ENCODE assay signal across 9 cellular contexts in the genomic region with DNA sequence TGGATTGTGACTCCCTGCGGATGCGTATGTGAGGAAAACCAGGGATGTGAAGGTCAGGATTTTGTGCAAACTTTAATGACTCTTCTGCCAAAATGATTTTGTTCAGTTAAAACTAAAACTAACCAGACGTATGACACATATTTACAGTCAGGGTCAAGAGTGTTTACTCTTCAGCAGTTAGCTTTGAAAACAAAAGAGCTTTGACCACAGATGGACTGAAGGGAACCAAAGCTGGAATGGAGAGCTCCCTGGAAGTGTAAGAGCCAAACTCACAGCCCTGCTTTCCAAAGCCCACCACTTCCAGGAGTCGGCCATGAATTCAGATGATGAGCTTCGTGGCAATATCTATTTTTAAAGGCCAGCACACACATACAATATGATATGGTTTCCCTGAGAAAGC. TPM values are rescaled to one million over a fixed set of nuclear protein-coding genes. Genes with fewer than 3 reads are reported as not detected.
DNase-seq lines count a peak whose midpoint lies in the region; ATAC-seq, FAIRE-seq and TF ChIP-seq lines count a peak whose summit lies in the region.
"Had no signal": no experiment of that assay in that cellular context is flagged by ENCODE, and none has a peak within 500 bp of the region (broad histone marks: within the 10 kb centered on the region; RNA-seq: fewer than 3 reads in every experiment).

No MANE protein-coding gene starts in this region.

- 34% methylated on average over 5 of the region's 5 CpGs for WGBS in GM12878 (ENCODE audit: insufficient coverage, insufficient replicate concordance, low lambda C conversion rate, missing lambda C conversion rate)
- WGBS in testis, 2 donors: 27 to 58% methylated on average over 5 of the region's 5 CpGs

- TF ChIP-seq POLR2A in GM12878 (IDR thresholded peaks at IDR 0.05; ENCODE audit: low read depth, low read length) (no peak), testis (IDR thresholded peaks at IDR 0.05) (no peak)

- H3K9ac ChIP-seq in HUES6 (ENCODE audit: low read length): no peak overlapping the region
- no peak overlapping the region for H3K9ac ChIP-seq in GM12878 (ENCODE audit: control insufficient read depth, insufficient read depth, low read length)
- H3K9ac ChIP-seq in kidney (ENCODE audit: low read length in 2 of 2): peak overlapping the region in 1 of 2 donors; percentile 9

- no peaks in the 10 kb centered on the region for H3K79me2 ChIP-seq in GM12878 (ENCODE audit: control insufficient read depth, insufficient read depth, low read length)

- BruUV-seq in GM12878 (replicated peaks; lab: Mats Ljungman, UMichigan): no TSS peak

- TF ChIP-seq CTCF in GM12878 (IDR thresholded peaks at IDR 0.05 in 2 of 3, conservative IDR thresholded peaks at IDR 0.05 in 1 of 3; ENCODE audit: control insufficient read depth in 2 of 3, extremely low read depth in 1 of 3, insufficient read depth in 1 of 3, low read depth in 3 of 3, low read length in 3 of 3): no peak
- no peak for TF ChIP-seq CTCF in testis (IDR thresholded peaks at IDR 0.05)
- no peak for TF ChIP-seq CTCF in kidney (IDR thresholded peaks at IDR 0.05; ENCODE audit: borderline replicate concordance, extremely low read depth, insufficient read depth)

- H3K27me3 ChIP-seq in HUES6 (ENCODE audit: control insufficient read depth, insufficient read depth, low read length) (no peaks in the 10 kb centered on the region), GM12878 (replicated peaks in 1 of 2; ENCODE audit: control insufficient read depth in 2 of 2, insufficient read depth in 2 of 2, low read length in 1 of 2) (no peaks in the 10 kb centered on the region), testis (no peaks in the 10 kb centered on the region)

- POLR2A ChIA-PET in GM12878 (lab: Charles Lee): interaction anchor here (0.9 to 1.1 kb wide), 2 partner anchors 9 to 27 kb away, joined by 3 read pairs; no protein-coding TSS in a partner anchor

- H3K4me1 ChIP-seq in HUES6 (ENCODE audit: control insufficient read depth, insufficient read depth, low read length) (peaks cover 39% of the 10 kb centered on the region), GM12878 (ENCODE audit: control insufficient read depth, insufficient read depth, low read length) (no peaks in the 10 kb centered on the region), testis (peaks cover 34% of the 10 kb centered on the region), kidney (ENCODE audit: control insufficient read depth in 1 of 2, insufficient read depth in 1 of 2, low read depth in 1 of 2, low read length in 2 of 2) (peaks cover 6 to 7% of the 10 kb centered on the region in 2 donors)

- no peak for TF ChIP-seq RAD21 in GM12878 (IDR thresholded peaks at IDR 0.05; ENCODE audit: insufficient read depth, low read depth, low read length)

- DNase-seq in GM12878 (ENCODE audit: low read depth, low spot score) (no peak), kidney tubule cell (ENCODE audit: low spot score) (peak; percentile 39), testis (no peak), GDM1 (lab: John Stamatoyannopoulos, UW) (no peak), D341Med (ENCODE audit: low spot score) (no peak), kidney (no peak)
- DNase-seq: activated CD4-positive, alpha-beta T cell treated with anti-CD3 and anti-CD28 coated beads, Interleukin-2, amount 50 U/mL, for 1 hour had no signal

- CTCF ChIA-PET in GM12878 (lab: Yijun Ruan, JAX): interaction anchor here (0.9 to 1.5 kb wide), 7 partner anchors 10 to 116 kb away, joined by 3 to 6 read pairs (median 4); no protein-coding TSS in a partner anchor

- H3K9me3 ChIP-seq in HUES6 (ENCODE audit: control insufficient read depth, insufficient read depth, low read depth, low read length) (no peaks in the 10 kb centered on the region), GM12878 (replicated peaks; ENCODE audit: control insufficient read depth, insufficient read depth, low read length) (no peaks in the 10 kb centered on the region), testis (no peaks in the 10 kb centered on the region), kidney (ENCODE audit: control insufficient read depth in 1 of 2, low read length in 2 of 2) (no peaks in the 10 kb centered on the region)

- RAD21 ChIA-PET in GM12878 (lab: Charles Lee; ENCODE audit: unreplicated experiment): interaction anchor here (0.9 to 1.1 kb wide), 7 partner anchors 9 to 41 kb away, joined by 3 to 4 read pairs (median 3); partner anchors contain the start of gene SVIL

- intact Hi-C loops in GM12878 (cut with micrococcal nuclease; ENCODE audit: unreplicated experiment) (no loop called here), testis (cut with DNase I; ENCODE audit: low total_unique reads) (no loop called here), kidney (cut with DNase I) (no loop called here)

- TF ChIP-seq EP300 in GM12878 (IDR thresholded peaks at IDR 0.05; ENCODE audit: borderline replicate concordance in 1 of 2, control insufficient read depth in 1 of 2, low read depth in 2 of 2, low read length in 2 of 2): no peak

- SMC1A ChIA-PET in GM12878 (lab: Charles Lee; ENCODE audit: uncharacterized antibody, unreplicated experiment): interaction anchor here (1.1 to 4.1 kb wide), 8 partner anchors 9 to 115 kb away, joined by 3 to 31 read pairs (median 9); partner anchors contain the start of gene SVIL

- H4K20me1 ChIP-seq in GM12878 (ENCODE audit: control insufficient read depth, insufficient read depth): no peaks in the 10 kb centered on the region

- in situ Hi-C loops in GM12878 (cut with MboI): no loop called here

- H3K27ac ChIP-seq in HUES6 (ENCODE audit: low read depth, low read length) (0 out of 2 replicates have a peak overlapping the region, but pooled peaks have one; percentile 9), GM12878 (ENCODE audit: control insufficient read depth, insufficient read depth) (no peak overlapping the region), testis (peak overlapping the region; percentile 47 to 75), kidney (ENCODE audit: low read depth in 2 of 2, low read length in 2 of 2) (no peak overlapping the region)

- H3K36me3 ChIP-seq in HUES6 (ENCODE audit: control insufficient read depth, insufficient read depth, low read length) (no peaks in the 10 kb centered on the region; the same call in 1 of the 2 replicates), GM12878 (ENCODE audit: control insufficient read depth in 2 of 2, insufficient read depth in 2 of 2, low read length in 1 of 2) (no peaks in the 10 kb centered on the region), testis (ENCODE audit: low read depth, missing control alignments) (no peaks in the 10 kb centered on the region), kidney (ENCODE audit: control insufficient read depth in 1 of 2, insufficient read depth in 2 of 2, low read length in 2 of 2) (no peaks in the 10 kb centered on the region)

- FAIRE-seq in GM12878 (lab: Jason Lieb, UNC) (no peak), kidney (lab: Jason Lieb, UNC) (no peak)
- FAIRE-seq: H1 had no signal

- peak; percentile 13; the same call in 2 of the 3 replicates for ATAC-seq in GM12878

- no peak overlapping the region for H2AFZ ChIP-seq in GM12878 (ENCODE audit: control insufficient read depth, low read depth, low read length)

- no peak overlapping the region for H3K4me3 ChIP-seq in HUES6 (ENCODE audit: low read depth, low read length)
- no peak overlapping the region for H3K4me3 ChIP-seq in GM12878
- no peak overlapping the region for H3K4me3 ChIP-seq in testis
- H3K4me3 ChIP-seq in kidney (ENCODE audit: low read length in 2 of 2): no peak overlapping the region

- H3K4me2 ChIP-seq in GM12878 (ENCODE audit: control insufficient read depth, insufficient read depth): no peak overlapping the region

TF ChIP-seq in GM12878, 131 proteins besides CTCF, POLR2A, EP300 and RAD21:
- TF ChIP-seq, protein P1, sequence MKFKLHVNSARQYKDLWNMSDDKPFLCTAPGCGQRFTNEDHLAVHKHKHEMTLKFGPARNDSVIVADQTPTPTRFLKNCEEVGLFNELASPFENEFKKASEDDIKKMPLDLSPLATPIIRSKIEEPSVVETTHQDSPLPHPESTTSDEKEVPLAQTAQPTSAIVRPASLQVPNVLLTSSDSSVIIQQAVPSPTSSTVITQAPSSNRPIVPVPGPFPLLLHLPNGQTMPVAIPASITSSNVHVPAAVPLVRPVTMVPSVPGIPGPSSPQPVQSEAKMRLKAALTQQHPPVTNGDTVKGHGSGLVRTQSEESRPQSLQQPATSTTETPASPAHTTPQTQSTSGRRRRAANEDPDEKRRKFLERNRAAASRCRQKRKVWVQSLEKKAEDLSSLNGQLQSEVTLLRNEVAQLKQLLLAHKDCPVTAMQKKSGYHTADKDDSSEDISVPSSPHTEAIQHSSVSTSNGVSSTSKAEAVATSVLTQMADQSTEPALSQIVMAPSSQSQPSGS (IDR thresholded peaks at IDR 0.05; ENCODE audit: low read length): no peak
- no peak for TF ChIP-seq BRCA1 (IDR thresholded peaks at IDR 0.05; ENCODE audit: low read depth, low read length)
- TF ChIP-seq TAF1 (IDR thresholded peaks at IDR 0.05; ENCODE audit: borderline replicate concordance, low read depth, low read length): no peak
- no peak for TF ChIP-seq BMI1 (IDR thresholded peaks at IDR 0.05; ENCODE audit: borderline replicate concordance)

RNA-seq across cellular contexts. Expression of gene SVIL, which starts 15.5 kb away (rescaled TPM):
- total RNA-seq in GM12878 (2013; cell fraction: nucleolus; rRNA removed): 16.7 and 47.2 TPM in 2 replicates
- total RNA-seq in GM12878 (2014; rRNA removed) (0.65 and 0.68 TPM in 2 replicates), GM12878 (2014; rRNA removed; fragmentation: Illumina TruSeq; extraction: Trizol) (0.64 and 1.8 TPM in 2 replicates), GM12878 (2021) (1.5 and 1.9 TPM in 2 replicates), testis (10 to 100 TPM; 63.1 to 67.6 TPM), kidney (94.4 TPM)
- polyA plus RNA-seq in GM12878 (2011; ENCODE audit: low read depth): 0.17 TPM
- polyA plus RNA-seq in GM12878 (2011; rRNA removed) (0.33 and 0.43 TPM in 2 replicates), GM12878 (2014; fragmentation: Illumina TruSeq; extraction: Trizol) (0.48 and 1.2 TPM in 2 replicates), GM12878 (2014; fragmentation: Nextera tagmentation; extraction: Ambion mirVana) (under 1 TPM; 0.22 to 0.71 TPM), GM12878 (2014; rRNA removed) (0.66 and 1.0 TPM in 2 replicates), GM12878 (2016; fragmentation: Nextera tagmentation; extraction: Ambion mirVana) (1 to 10 TPM in 1 of 2 experiments, under 1 TPM in 1; 0.68 to 1.4 TPM), testis (ENCODE audit: insufficient read depth, low read depth, low replicate concordance) (44.7 TPM), kidney (ENCODE audit: insufficient read depth, low read depth, low replicate concordance) (7.4 TPM)
- 0.35 and 0.39 TPM in 2 replicates for polyA plus RNA-seq in GM12878 (2011; cell fraction: cytosol; rRNA removed)
- 0.99 and 2.1 TPM in 2 replicates for polyA plus RNA-seq in GM12878 (2011; cell fraction: nucleus; rRNA removed)
- 0.12 and 0.28 TPM in 2 replicates for polyA plus RNA-seq in GM12878 (2012)
- polyA minus RNA-seq in GM12878 (2011; rRNA and poly(A)+ RNA removed): 0.37 and 1.3 TPM in 2 replicates
- 0.53 and 0.62 TPM in 2 replicates for polyA minus RNA-seq in GM12878 (2011; cell fraction: cytosol; rRNA and poly(A)+ RNA removed)
- 0.36 and 0.77 TPM in 2 replicates for polyA minus RNA-seq in GM12878 (2011; cell fraction: nucleus; rRNA and poly(A)+ RNA removed)

Comparison
In these comparisons a context has a peak if more than half of its experiments do, and no peak if none do; other contexts are left out.
1. H3K27ac ChIP-seq: peak in HUES6 (single experiment) and testis (2 of 2); none in GM12878 (single experiment) and kidney (0 of 2).